ENCODE assay signal across 8 cellular contexts in the genomic region with DNA sequence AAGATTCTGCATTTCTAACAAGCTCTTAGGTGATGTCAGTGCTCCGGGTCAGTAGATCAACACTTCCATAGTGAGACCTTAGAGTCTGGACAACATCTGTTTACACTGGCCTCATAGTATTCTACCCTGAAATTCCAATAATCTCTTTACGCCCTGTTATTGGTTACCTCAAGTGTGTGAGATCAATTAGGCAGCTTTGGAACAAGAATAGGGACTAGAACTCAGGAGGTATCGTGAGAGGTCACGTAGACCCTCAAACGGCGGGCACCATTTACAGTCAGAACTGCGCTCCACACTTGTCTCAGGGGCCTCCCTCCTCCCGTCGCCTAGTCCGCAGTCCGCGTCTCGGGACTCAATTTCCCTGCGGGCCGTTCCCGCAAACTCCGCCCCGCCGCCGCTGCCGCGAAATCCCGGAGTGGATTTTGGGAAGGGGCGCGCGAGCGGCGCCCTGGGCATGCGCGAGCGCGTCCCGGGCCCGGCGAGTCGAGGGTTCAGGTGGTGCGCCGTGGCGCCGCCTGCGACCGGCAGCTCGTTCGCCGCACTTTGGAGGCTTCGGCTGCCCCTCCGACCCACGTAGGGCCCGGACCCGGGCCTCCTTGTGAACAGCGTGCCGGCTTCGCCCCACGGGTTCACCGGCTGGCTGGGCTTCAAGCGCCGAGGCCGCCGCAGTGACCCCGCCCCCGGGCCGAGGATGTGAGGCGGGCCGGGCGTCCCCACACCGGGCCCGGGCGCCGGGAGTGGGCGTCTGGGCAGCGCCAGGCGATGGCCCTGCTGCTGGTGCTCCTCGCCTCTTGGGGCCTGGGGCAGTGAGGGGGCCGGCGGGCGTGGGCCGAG. TPM values are rescaled to one million over a fixed set of nuclear protein-coding genes. Genes with fewer than 3 reads are reported as not detected.
DNase-seq lines count a peak whose midpoint lies in the region; ATAC-seq, FAIRE-seq and TF ChIP-seq lines count a peak whose summit lies in the region.

A gene with protein sequence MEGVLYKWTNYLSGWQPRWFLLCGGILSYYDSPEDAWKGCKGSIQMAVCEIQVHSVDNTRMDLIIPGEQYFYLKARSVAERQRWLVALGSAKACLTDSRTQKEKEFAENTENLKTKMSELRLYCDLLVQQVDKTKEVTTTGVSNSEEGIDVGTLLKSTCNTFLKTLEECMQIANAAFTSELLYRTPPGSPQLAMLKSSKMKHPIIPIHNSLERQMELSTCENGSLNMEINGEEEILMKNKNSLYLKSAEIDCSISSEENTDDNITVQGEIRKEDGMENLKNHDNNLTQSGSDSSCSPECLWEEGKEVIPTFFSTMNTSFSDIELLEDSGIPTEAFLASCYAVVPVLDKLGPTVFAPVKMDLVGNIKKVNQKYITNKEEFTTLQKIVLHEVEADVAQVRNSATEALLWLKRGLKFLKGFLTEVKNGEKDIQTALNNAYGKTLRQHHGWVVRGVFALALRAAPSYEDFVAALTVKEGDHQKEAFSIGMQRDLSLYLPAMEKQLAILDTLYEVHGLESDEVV (plus strand): TSS at position 498 of the 834 bp plus-strand sequence. CDS start 351 bp downstream, outside the sequence.

- H3K27ac ChIP-seq in A673 (ENCODE audit: low read depth, low read length, poor library complexity, severe bottlenecking) (peak within 1 kb of the TSS; percentile 81), breast epithelium (peak within 1 kb of the TSS; percentile 92 to 96), small intestine (ENCODE audit: low read depth in 1 of 2, low read length in 1 of 2) (peak within 1 kb of the TSS; percentile 93 to 94)

- H3K36me3 ChIP-seq in A673 (ENCODE audit: insufficient read depth, low read length, poor library complexity, severe bottlenecking) (no peaks in the 10 kb centered on the region), breast epithelium (no peaks in the 10 kb centered on the region), small intestine (ENCODE audit: control insufficient read depth in 2 of 2, insufficient read depth in 2 of 2, low read length in 2 of 2) (no peaks in the 10 kb centered on the region)

- H3K9me3 ChIP-seq in A673 (ENCODE audit: low read depth, low read length, poor library complexity, severe bottlenecking) (no peaks in the 10 kb centered on the region), breast epithelium (no peaks in the 10 kb centered on the region), small intestine (ENCODE audit: control insufficient read depth, low read depth) (no peaks in the 10 kb centered on the region)

- H3K4me3 ChIP-seq in A673 (ENCODE audit: low read depth, low read length, poor library complexity, severe bottlenecking) (peak within 1 kb of the TSS; percentile 92), WI38 (ENCODE audit: low read depth, low read length) (peak within 1 kb of the TSS; percentile 77), breast epithelium (peak within 1 kb of the TSS; percentile 79 to 96 (median 87)), small intestine (ENCODE audit: low read depth in 1 of 2, low read length in 2 of 2) (peak within 1 kb of the TSS; percentile 78 to 91)

- POLR2A ChIA-PET in A673 (lab: Charles Lee; ENCODE audit: low non-redundant PET), result no interaction called here

- 0 to 1% (median 1%) methylated on average over 58 to 77 of the region's 77 CpGs for WGBS in small intestine, 3 donors

- ATAC-seq in GM18520 (IDR thresholded peaks at IDR 0.05; ENCODE audit: unreplicated experiment) (peak; percentile 33), HG03045 (IDR thresholded peaks at IDR 0.05; ENCODE audit: unreplicated experiment) (peak; percentile 53)

- no peak for FAIRE-seq in small intestine (lab: Jason Lieb, UNC)

- intact Hi-C loops in A673 (cut with micrococcal nuclease; ENCODE audit: unreplicated experiment), result loop anchor here (2.0 kb wide), 1 partner anchor 39 kb away; the partner anchor contains the start of gene SCRN1
- intact Hi-C loops in breast epithelium (cut with DNase I; ENCODE audit: low total_unique reads), result no loop called here

- no peaks in the 10 kb centered on the region for H3K27me3 ChIP-seq in A673 (replicated peaks; ENCODE audit: insufficient read depth, low read depth, low read length, poor library complexity)
- H3K27me3 ChIP-seq in breast epithelium, result no peaks in the 10 kb centered on the region
- no peaks in the 10 kb centered on the region for H3K27me3 ChIP-seq in small intestine (ENCODE audit: control insufficient read depth in 2 of 2, insufficient read depth in 2 of 2, low read length in 2 of 2)

- H3K4me1 ChIP-seq in A673 (ENCODE audit: insufficient read depth, low read length, poor library complexity, severe bottlenecking) (peaks cover 15% of the 10 kb centered on the region), breast epithelium (peaks cover 0 to 15% of the 10 kb centered on the region in 2 donors), small intestine (ENCODE audit: control insufficient read depth in 2 of 2, insufficient read depth in 1 of 2, low read depth in 1 of 2, low read length in 1 of 2) (peaks cover 3 to 10% of the 10 kb centered on the region in 2 donors)

- DNase-seq in A673 (ENCODE audit: low spot score), result peak; percentile 94
- DNase-seq in NCI-H2081 treated with DMSO at 0.1 percent for 48 hours (lab: John Stamatoyannopoulos, UW), result peak; percentile 20
- peak; percentile 66 to 87 for DNase-seq in breast epithelium (ENCODE audit: low spot score in 2 of 2)
- DNase-seq in iPS-NIHi7 (ENCODE audit: extremely low spot score), result peak; percentile 86
- DNase-seq in small intestine, result peak; percentile 90

- TF ChIP-seq POLR2A in breast epithelium (IDR thresholded peaks at IDR 0.05), result no peak

- CTCF ChIA-PET in A673 (lab: Charles Lee), result no interaction called here

- BruUV-seq in A673 (replicated peaks; lab: Mats Ljungman, UMichigan), result no TSS peak

- TF ChIP-seq CTCF in A673 (conservative IDR thresholded peaks at IDR 0.05; ENCODE audit: low read depth, low read length) (no peak), WI38 (IDR thresholded peaks at IDR 0.05; ENCODE audit: low read depth, low read length) (no peak), breast epithelium (IDR thresholded peaks at IDR 0.05) (no peak)

RNA-seq across cellular contexts. Expression of the gene that starts here (rescaled TPM):
- 22.2 and 29.0 TPM in 2 replicates for total RNA-seq in A673 (2021)
- total RNA-seq in breast epithelium, result 10 to 100 TPM in 2 of 3 donors, 1 to 10 TPM in 1; 7.5 to 15.1 (median 14.0) TPM
- 1 to 10 TPM; 3.8 to 5.0 (median 4.0) TPM for polyA plus RNA-seq in small intestine

Comparison
In these comparisons a context has a peak if more than half of its experiments do, and no peak if none do; other contexts are left out.
1. Peak in every context shown above with its lines: DNase-seq, ATAC-seq, H3K4me3 ChIP-seq and H3K27ac ChIP-seq.
2. DNase-seq: peak in every context shown above with its lines; median percentile 94 in A673; 90 in small intestine; 86 in iPS-NIHi7; 76 in breast epithelium; 20 in NCI-H2081 treated with DMSO at 0.1 percent for 48 hours.